7 cellular contexts compared by ENCODE assay signal in the genomic region with DNA sequence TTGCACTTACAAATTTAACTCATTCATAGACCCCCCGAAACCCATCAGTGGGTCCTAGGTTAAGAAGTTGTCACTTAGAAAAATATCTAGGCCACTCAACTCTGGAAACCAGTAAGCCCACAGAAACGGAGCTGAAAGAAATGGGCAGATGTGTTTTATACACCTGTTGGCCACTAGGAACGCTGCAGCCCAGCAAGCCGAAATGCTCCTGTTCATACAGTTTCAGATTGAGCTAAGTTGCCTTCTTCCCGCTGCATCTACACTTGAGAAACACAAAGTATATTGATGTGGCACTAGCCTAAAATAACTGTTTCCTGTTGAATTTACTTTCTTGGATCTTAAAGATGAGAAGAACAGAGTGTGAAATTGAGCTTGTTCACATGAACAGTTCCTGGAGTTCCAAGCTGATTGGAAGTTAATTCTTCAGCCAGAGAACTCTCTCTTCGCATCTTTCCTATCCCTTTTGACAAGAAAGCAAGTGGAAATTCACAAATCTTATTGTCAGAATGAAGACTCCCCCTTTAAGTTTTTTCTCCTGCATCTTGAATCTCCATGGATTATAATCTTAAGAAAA.
DNase-seq lines count a peak whose midpoint lies in the region; ATAC-seq and TF ChIP-seq lines count a peak whose summit lies in the region.

No MANE protein-coding gene starts in this region.

- H3K9ac ChIP-seq in IMR-90 (ENCODE audit: low read depth, low read length): no peak overlapping the region

- H3K4me3 ChIP-seq in IMR-90 (ENCODE audit: insufficient read depth, low read depth, low read length) (no peak overlapping the region), WI38 (ENCODE audit: low read depth, low read length) (no peak overlapping the region), prostate gland (no peak overlapping the region)

- H3K9me3 ChIP-seq in IMR-90 (ENCODE audit: control insufficient read depth, insufficient read depth, low read length) (no peaks in the 10 kb centered on the region), prostate gland (no peaks in the 10 kb centered on the region)

- POLR2A ChIA-PET in IMR-90 (lab: Charles Lee; ENCODE audit: unreplicated experiment): no interaction called here

- TF ChIP-seq RAD21 in IMR-90 (IDR thresholded peaks at IDR 0.05; ENCODE audit: low read length): peak; percentile 84

- no peak overlapping the region for H3K18ac ChIP-seq in IMR-90 (ENCODE audit: low read depth, low read length)

- H3K27ac ChIP-seq in IMR-90 (ENCODE audit: insufficient read depth, low read length): no peak overlapping the region
- no peak overlapping the region for H3K27ac ChIP-seq in prostate gland

- no peaks in the 10 kb centered on the region for H3K4me1 ChIP-seq in IMR-90 (ENCODE audit: control insufficient read depth, insufficient read depth, low read length)
- H3K4me1 ChIP-seq in prostate gland (replicated peaks): no peaks in the 10 kb centered on the region

- H2AK9ac ChIP-seq in IMR-90 (replicated peaks; ENCODE audit: low read depth, low read length, poor library complexity): no peak overlapping the region

- H2AFZ ChIP-seq in IMR-90 (replicated peaks; ENCODE audit: low read length, poor library complexity): no peak overlapping the region

- DNase-seq in ELF-1 (ENCODE audit: low read depth, low spot score): peak; percentile 35
- peak; percentile 33 for DNase-seq in IMR-90
- peak; percentile 16 for DNase-seq in fibroblast of the conjunctiva (ENCODE audit: low read depth)
- DNase-seq in prostate gland (ENCODE audit: low spot score): no peak
- DNase-seq in 8988T: no peak

- no peak overlapping the region; the same call in 1 of the 2 replicates for H3K4me2 ChIP-seq in IMR-90 (ENCODE audit: low read depth, low read length)

- no peak overlapping the region for H4K91ac ChIP-seq in IMR-90 (ENCODE audit: insufficient read depth, low read depth, low read length)

- H3K36me3 ChIP-seq in IMR-90 (ENCODE audit: control insufficient read depth, insufficient read depth, low read length) (no peaks in the 10 kb centered on the region), prostate gland (no peaks in the 10 kb centered on the region)

- H3K14ac ChIP-seq in IMR-90 (replicated peaks; ENCODE audit: low read depth, low read length): no peak overlapping the region

- 0% methylated on average over 1 of the region's 6 CpGs; no CpG with 5 or more reads in 1 of the 2 experiments for WGBS in IMR-90 (ENCODE audit: extremely low coverage in 2 of 2, insufficient read length in 1 of 2), 2 experiments
- WGBS in prostate gland: 36% methylated on average over 6 of the region's 6 CpGs

- TF ChIP-seq POLR2A in IMR-90 (IDR thresholded peaks at IDR 0.05; ENCODE audit: low read depth, low read length): no peak
- TF ChIP-seq POLR2A in prostate gland (IDR thresholded peaks at IDR 0.05): no peak

- no peak overlapping the region for H2BK5ac ChIP-seq in IMR-90 (ENCODE audit: low read depth, low read length, poor library complexity, severe bottlenecking)

- in situ Hi-C loops in IMR-90 (cut with MboI; ENCODE audit: low sequenced_read_pairs): no loop called here

- H2BK120ac ChIP-seq in IMR-90 (ENCODE audit: low read depth, low read length): no peak overlapping the region

- H2BK20ac ChIP-seq in IMR-90 (ENCODE audit: low read depth, low read length): no peak overlapping the region

- CTCF ChIA-PET in IMR-90 (lab: Yijun Ruan, JAX): interaction anchor here (0.6 to 2.2 kb wide), 36 partner anchors 9 to 522 kb away, joined by 3 to 23 read pairs (median 4); no protein-coding TSS in a partner anchor

- H4K5ac ChIP-seq in IMR-90 (ENCODE audit: low read depth, low read length): no peak overlapping the region

- H3K56ac ChIP-seq in IMR-90 (ENCODE audit: extremely low read depth, insufficient read depth, low read length): no peak overlapping the region

- ATAC-seq in GM19395 (IDR thresholded peaks at IDR 0.05; ENCODE audit: unreplicated experiment) (peak; percentile 92), IMR-90 (ENCODE audit: low read depth) (peak; percentile 81)

- no peaks in the 10 kb centered on the region for H3K79me1 ChIP-seq in IMR-90 (ENCODE audit: low read depth in 1 of 2, low read length in 2 of 2)

- dilution Hi-C loops in IMR-90 (cut with HindIII; ENCODE audit: low sequenced_read_pairs, unreplicated experiment): no loop called here

- H4K20me1 ChIP-seq in IMR-90 (ENCODE audit: insufficient read depth, low read length): no peaks in the 10 kb centered on the region

- no peak overlapping the region for H2AK5ac ChIP-seq in IMR-90 (ENCODE audit: low read depth, low read length)

- TF ChIP-seq CTCF in IMR-90 (conservative IDR thresholded peaks at IDR 0.05; ENCODE audit: low read depth, low read length): peak; percentile 74
- peak; percentile 89 for TF ChIP-seq CTCF in WI38 (IDR thresholded peaks at IDR 0.05; ENCODE audit: low read depth, low read length)
- TF ChIP-seq CTCF in prostate gland (IDR thresholded peaks at IDR 0.05): peak in 3 of 4 experiments; percentile 20 to 41 (median 24)

- no peak overlapping the region for H3K23ac ChIP-seq in IMR-90 (ENCODE audit: low read depth, low read length)

- no peak overlapping the region for H3K4ac ChIP-seq in IMR-90 (ENCODE audit: low read depth, low read length)

- no peak overlapping the region for H2BK15ac ChIP-seq in IMR-90 (ENCODE audit: low read depth, low read length)

- intact Hi-C loops in IMR-90 (cut with micrococcal nuclease) (loop anchor here (1.0 to 5.0 kb wide), 3 partner anchors 184 to 341 kb away; partner anchors contain the start of gene ENOX2), prostate gland (cut with DNase I) (no loop called here)

- H4K8ac ChIP-seq in IMR-90 (ENCODE audit: low read depth in 2 of 2, low read length in 2 of 2): no peak overlapping the region

- no peaks in the 10 kb centered on the region for H3K9me1 ChIP-seq in IMR-90 (ENCODE audit: insufficient read depth, low read length)

- H3K27me3 ChIP-seq in IMR-90 (ENCODE audit: control insufficient read depth, insufficient read depth, low read length): peaks cover 2% of the 10 kb centered on the region; the same call in 1 of the 2 replicates
- no peaks in the 10 kb centered on the region for H3K27me3 ChIP-seq in prostate gland (replicated peaks; ENCODE audit: insufficient read depth)

- no TSS peak for BruUV-seq in IMR-90 (replicated peaks; lab: Mats Ljungman, UMichigan)

TF ChIP-seq in IMR-90, 13 proteins besides CTCF, POLR2A, EP300 and RAD21:
- TF ChIP-seq SMC3 (IDR thresholded peaks at IDR 0.05; ENCODE audit: low read depth, low read length): peak; percentile 46
- TF ChIP-seq MXI1 (IDR thresholded peaks at IDR 0.05; ENCODE audit: borderline replicate concordance, low read depth, low read length): no peak
- TF ChIP-seq MAFK (IDR thresholded peaks at IDR 0.05; ENCODE audit: low read depth, low read length): no peak

Comparison
In these comparisons a context has a peak if more than half of its experiments do, and no peak if none do; other contexts are left out.
1. DNase-seq: peak in ELF-1 (single experiment), IMR-90 (single experiment) and fibroblast of the conjunctiva (single experiment); none in prostate gland (single experiment) and 8988T (single experiment).
2. CTCF ChIP-seq: peak in every context shown above with its lines; median percentile 89 in WI38; 74 in IMR-90; 24 in prostate gland.